In the genomic region with DNA sequence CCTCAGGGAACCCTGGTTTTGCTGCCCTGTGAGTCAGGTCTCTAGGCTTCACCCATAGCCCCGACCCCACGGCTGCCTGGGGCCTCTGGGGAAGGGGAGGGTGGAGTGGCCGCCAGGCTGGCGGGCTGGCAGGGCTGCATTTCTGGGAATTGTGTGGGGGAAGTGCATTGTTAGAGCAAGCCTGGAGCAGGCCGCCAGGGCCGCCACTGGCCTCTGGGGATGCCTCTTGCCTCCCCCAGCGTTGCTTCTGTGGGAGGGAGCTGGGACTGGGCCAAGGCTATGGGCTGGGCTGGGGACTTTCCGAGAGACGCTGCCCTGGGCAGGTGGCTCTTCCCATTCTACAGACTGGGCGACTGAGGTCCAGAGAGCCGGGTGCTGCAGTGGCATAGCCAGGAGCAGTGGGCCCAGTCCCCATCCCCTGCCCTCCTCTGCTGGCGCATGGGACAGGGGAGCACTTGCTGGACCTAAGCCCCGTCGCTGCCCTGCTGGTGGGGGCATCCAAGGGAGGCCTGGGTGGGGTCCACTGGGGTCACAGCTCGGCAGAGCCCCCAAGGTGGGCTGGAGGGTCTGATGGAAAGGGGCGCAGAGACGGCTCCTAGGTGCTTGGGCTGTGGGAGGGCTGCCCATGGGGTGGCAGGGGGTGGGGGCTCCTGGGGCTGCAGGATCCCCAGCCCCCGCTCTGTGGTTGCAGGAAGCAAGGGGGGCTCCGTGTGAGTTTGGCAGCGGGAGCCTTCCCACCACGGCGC, we compare ENCODE assay signal across 1 cellular context.
TF ChIP-seq lines count a peak whose summit lies in the region.

No MANE protein-coding gene starts in this region.

TF ChIP-seq in K562, 482 proteins besides CTCF, POLR2A, EP300 and RAD21 (continued from another document):
- TF ChIP-seq, protein P1, sequence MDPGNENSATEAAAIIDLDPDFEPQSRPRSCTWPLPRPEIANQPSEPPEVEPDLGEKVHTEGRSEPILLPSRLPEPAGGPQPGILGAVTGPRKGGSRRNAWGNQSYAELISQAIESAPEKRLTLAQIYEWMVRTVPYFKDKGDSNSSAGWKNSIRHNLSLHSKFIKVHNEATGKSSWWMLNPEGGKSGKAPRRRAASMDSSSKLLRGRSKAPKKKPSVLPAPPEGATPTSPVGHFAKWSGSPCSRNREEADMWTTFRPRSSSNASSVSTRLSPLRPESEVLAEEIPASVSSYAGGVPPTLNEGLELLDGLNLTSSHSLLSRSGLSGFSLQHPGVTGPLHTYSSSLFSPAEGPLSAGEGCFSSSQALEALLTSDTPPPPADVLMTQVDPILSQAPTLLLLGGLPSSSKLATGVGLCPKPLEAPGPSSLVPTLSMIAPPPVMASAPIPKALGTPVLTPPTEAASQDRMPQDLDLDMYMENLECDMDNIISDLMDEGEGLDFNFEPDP (CRISPR knock-in tag; IDR thresholded peaks at IDR 0.05): no peak
- no peak for TF ChIP-seq FOXP1 (CRISPR knock-in tag; IDR thresholded peaks at IDR 0.05)
